In the genomic region with DNA sequence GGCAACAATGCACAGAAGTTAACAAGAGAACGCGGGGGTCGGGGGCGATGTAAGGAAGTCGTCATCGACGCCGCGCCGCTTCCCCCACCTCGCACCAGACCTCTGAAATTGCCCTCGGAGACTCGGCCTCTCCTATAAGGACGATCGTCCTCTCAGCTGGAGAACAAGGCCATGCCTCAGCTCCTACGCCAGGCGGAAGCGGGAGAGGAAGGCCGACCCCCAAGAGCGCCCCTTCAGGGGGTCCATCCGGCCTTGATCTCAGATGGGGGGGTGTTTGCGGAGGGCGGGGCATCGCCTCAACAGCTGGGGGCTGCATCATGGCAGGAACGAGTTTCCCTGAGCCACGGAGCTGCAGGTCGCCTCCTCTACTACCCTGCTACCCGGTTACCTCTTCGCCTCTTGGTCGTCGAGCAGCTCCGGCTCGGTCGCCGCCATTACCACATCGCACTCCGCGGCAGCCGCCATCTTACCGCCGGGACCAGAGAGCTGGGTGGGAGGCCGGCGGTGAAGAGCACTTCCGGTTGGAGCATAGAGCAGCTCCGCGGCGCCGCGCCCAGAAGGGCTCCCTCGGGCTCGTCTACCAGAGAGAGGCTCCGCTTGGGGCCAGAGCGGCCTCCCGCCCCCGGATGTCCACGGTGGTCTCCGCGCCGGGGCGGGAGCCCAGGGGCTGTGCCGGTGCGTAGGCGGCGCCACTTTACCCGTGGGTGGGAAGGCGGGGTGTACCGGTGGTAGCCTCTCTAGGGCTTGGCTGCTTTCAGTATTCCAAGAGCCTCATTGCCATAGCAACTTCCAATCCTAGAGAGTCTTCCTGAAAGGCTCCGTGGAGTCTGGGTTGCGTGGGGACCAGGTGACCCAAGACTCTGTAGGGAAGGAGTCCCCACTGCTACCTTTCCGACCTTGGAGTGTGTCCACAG, we compare ENCODE assay signal across 8 cellular contexts. TPM values are rescaled to one million over a fixed set of nuclear protein-coding genes. Genes with fewer than 3 reads are reported as not detected.
A peak's percentile ranks its signal among the peaks of the same experiment; 100 is the strongest.
DNase-seq lines count a peak whose midpoint lies in the region; ATAC-seq and TF ChIP-seq lines count a peak whose summit lies in the region.

A gene with protein sequence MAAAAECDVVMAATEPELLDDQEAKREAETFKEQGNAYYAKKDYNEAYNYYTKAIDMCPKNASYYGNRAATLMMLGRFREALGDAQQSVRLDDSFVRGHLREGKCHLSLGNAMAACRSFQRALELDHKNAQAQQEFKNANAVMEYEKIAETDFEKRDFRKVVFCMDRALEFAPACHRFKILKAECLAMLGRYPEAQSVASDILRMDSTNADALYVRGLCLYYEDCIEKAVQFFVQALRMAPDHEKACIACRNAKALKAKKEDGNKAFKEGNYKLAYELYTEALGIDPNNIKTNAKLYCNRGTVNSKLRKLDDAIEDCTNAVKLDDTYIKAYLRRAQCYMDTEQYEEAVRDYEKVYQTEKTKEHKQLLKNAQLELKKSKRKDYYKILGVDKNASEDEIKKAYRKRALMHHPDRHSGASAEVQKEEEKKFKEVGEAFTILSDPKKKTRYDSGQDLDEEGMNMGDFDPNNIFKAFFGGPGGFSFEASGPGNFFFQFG (minus strand): TSS at position 488 of the 914 bp plus-strand sequence. CDS start 23 bp downstream, at position 465.

- H3K9me3 Mint-ChIP-seq in T-cell: no peaks in the 10 kb centered on the region

- H3K36me3 Mint-ChIP-seq in T-cell: peaks cover 2% of the 10 kb centered on the region

- intact Hi-C loops in heart right ventricle (cut with DNase I) (loop anchor here in 5 of 10 donors (5.0 kb wide), 2 partner anchors 45 to 50 kb away; a partner anchor contains a TSS), posterior vena cava (cut with DNase I) (loop anchor here in 1 of 2 donors (5.0 kb wide), 1 partner anchor 1980 kb away; no protein-coding TSS in a partner anchor)

- H3K27ac Mint-ChIP-seq in T-cell: peak within 1 kb of the TSS; percentile 93 to 99

- H3K36me3 ChIP-seq in heart right ventricle: peaks cover 0 to 13% (median 3%) of the 10 kb centered on the region in 9 donors
- H3K36me3 ChIP-seq in upper lobe of left lung: peaks cover 0 to 6% (median 3%) of the 10 kb centered on the region in 4 donors

- ATAC-seq in HG02763 (IDR thresholded peaks at IDR 0.05; ENCODE audit: unreplicated experiment) (peak; percentile 82), T-cell (replicated peaks in 1 of 4) (peak; percentile 87 to 90 (median 90)), heart right ventricle (peak; percentile 95 to 97 (median 96)), upper lobe of left lung (ENCODE audit: low FRiP score in 2 of 2) (peak; percentile 97 to 98)

- H3K27me3 ChIP-seq in heart right ventricle: no peaks in the 10 kb centered on the region
- no peaks in the 10 kb centered on the region for H3K27me3 ChIP-seq in upper lobe of left lung

- peaks cover 71 to 84% (median 77%) of the 10 kb centered on the region in 3 donors for H3K4me1 Mint-ChIP-seq in T-cell

- H3K4me3 ChIP-seq in heart right ventricle: peak within 1 kb of the TSS; percentile 71 to 98 (median 88)
- H3K4me3 ChIP-seq in upper lobe of left lung: peak within 1 kb of the TSS; percentile 59 to 95 (median 80)

- peak within 1 kb of the TSS; percentile 71 for H3K27ac ChIP-seq in adipose tissue (ENCODE audit: low read depth, low read length)
- H3K27ac ChIP-seq in heart right ventricle: peak within 1 kb of the TSS; percentile 85 to 97 (median 94)
- H3K27ac ChIP-seq in upper lobe of left lung: peak within 1 kb of the TSS; percentile 90 to 95 (median 92)

- peak in 2 of 4 donors; percentile 66 to 80 for TF ChIP-seq POLR2A in upper lobe of left lung (IDR thresholded peaks at IDR 0.05)

- DNase-seq in NCI-H1436 (lab: John Stamatoyannopoulos, UW): peak; percentile 95
- DNase-seq in T-cell: peak; percentile 74 to 92 (median 86)
- peak; percentile 90 to 92 for DNase-seq in heart right ventricle
- peak; percentile 98 for DNase-seq in posterior vena cava (ENCODE audit: low spot score)
- DNase-seq in upper lobe of left lung: peak; percentile 95 to 96

- no peaks in the 10 kb centered on the region for H3K9me3 ChIP-seq in heart right ventricle
- H3K9me3 ChIP-seq in upper lobe of left lung: no peaks in the 10 kb centered on the region

- no peaks in the 10 kb centered on the region for H3K27me3 Mint-ChIP-seq in T-cell

- TF ChIP-seq CTCF in GM12873 (IDR thresholded peaks at IDR 0.05; ENCODE audit: insufficient read depth, low read depth, low read length, missing control alignments): peak; percentile 2
- no peak for TF ChIP-seq CTCF in heart right ventricle (IDR thresholded peaks at IDR 0.05)
- TF ChIP-seq CTCF in upper lobe of left lung (IDR thresholded peaks at IDR 0.05): peak in 4 of 6 experiments; percentile 7 to 28 (median 16)

- TF ChIP-seq EP300 in upper lobe of left lung (IDR thresholded peaks at IDR 0.05): no peak

- H3K4me3 Mint-ChIP-seq in T-cell: peak within 1 kb of the TSS; percentile 93 to 100 (median 99)

- CTCF ChIA-PET in T-cell (lab: Charles Lee): interaction anchor here in 1 of 2 donors (0.7 to 1.9 kb wide), 10 partner anchors 10 to 1466 kb away, joined by 3 to 11 read pairs (median 4); a partner anchor contains a TSS

- H3K4me1 ChIP-seq in heart right ventricle (peaks cover 4 to 78% (median 59%) of the 10 kb centered on the region in 9 donors), upper lobe of left lung (peaks cover 57 to 73% (median 59%) of the 10 kb centered on the region in 4 donors)

- POLR2A ChIA-PET in T-cell (lab: Charles Lee): interaction anchor here (0.6 to 1.2 kb wide), 5 partner anchors 26 to 96 kb away, joined by 3 to 15 read pairs (median 4); a partner anchor contains a TSS

- 0 to 1% (median 0%) methylated on average over 62 to 70 of the region's 70 CpGs for WGBS in adipose tissue, 3 donors
- WGBS in heart right ventricle, 2 donors: 0% methylated on average over 70 of the region's 70 CpGs
- 0% methylated on average over 22 to 52 of the region's 70 CpGs for WGBS in upper lobe of left lung, 2 donors

RNA-seq across cellular contexts. Expression of the gene that starts here (rescaled TPM):
- total RNA-seq in T-cell (100 to 1,000 TPM; 107 to 129 (median 112) TPM), heart right ventricle (10 to 100 TPM; 68.8 to 90.0 (median 80.5) TPM), posterior vena cava (10 to 100 TPM; 57.0 TPM), upper lobe of left lung (100 to 1,000 TPM in 1 of 6 donors, 10 to 100 TPM in 5; 53.2 to 109 (median 73.5) TPM)
- polyA plus RNA-seq in adipose tissue (10 to 100 TPM; 43.8 to 86.1 (median 65.2) TPM), heart right ventricle (100 to 1,000 TPM in 1 of 2 donors, 10 to 100 TPM in 1; 93.7 to 121 TPM)

Comparison
In these comparisons a context has a peak if more than half of its experiments do, and no peak if none do; other contexts are left out.
1. Peak in every context shown above with its lines: DNase-seq, ATAC-seq, H3K4me3 ChIP-seq and H3K27ac ChIP-seq.
2. CTCF ChIP-seq: peak in GM12873 (single experiment) and upper lobe of left lung (4 of 6); none in heart right ventricle (0 of 9).